Comparison of ENCODE assay signal across 15 cellular contexts in the genomic region with DNA sequence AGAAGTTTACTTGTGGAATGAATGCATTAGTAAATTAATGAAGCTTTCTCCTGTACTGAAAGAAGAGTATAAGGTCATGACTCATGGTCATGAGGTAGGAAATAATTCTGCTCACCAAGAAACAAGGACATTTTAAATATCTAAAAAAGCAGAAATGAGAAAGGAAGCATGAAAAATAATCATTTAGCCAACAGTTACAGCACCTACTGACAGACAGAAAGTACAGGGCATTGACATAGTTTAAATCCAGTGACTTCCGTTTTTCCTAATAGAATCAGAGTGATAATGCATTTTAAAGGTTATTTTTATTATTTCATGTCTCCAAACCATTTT.
DNase-seq lines count a peak whose midpoint lies in the region; ATAC-seq lines count a peak whose summit lies in the region.
"Had no signal": no experiment of that assay in that cellular context is flagged by ENCODE, and none has a peak within 500 bp of the region (broad histone marks: within the 10 kb centered on the region; RNA-seq: fewer than 3 reads in every experiment).

No MANE protein-coding gene starts in this region.

- peaks cover 0 to 20% (median 3%) of the 10 kb centered on the region in 11 experiments; a peak in 10 of 22 replicates for H3K9me3 ChIP-seq in BLaER1 treated with 17β-estradiol and CSF1 and Interleukin-3, amounts not matched to agents 10 nM and 100 nM (replicated peaks in 1 of 11)
- H3K9me3 ChIP-seq: A549, thyroid gland had no signal

- DNase-seq in NOMO-1 treated with DMSO at 0.1 percent for 48 hours (lab: John Stamatoyannopoulos, UW; ENCODE audit: unreplicated experiment) (peak; percentile 96), iris pigment epithelial cell (ENCODE audit: low read depth) (peak; percentile 9), KG1 (lab: John Stamatoyannopoulos, UW) (no peak), HuH-7.5 (ENCODE audit: low spot score) (no peak)
- no peak for DNase-seq in central memory CD4-positive, alpha-beta T cell
- DNase-seq in activated CD4-positive, CD25-positive, alpha-beta regulatory T cell (lab: John Stamatoyannopoulos, UW), result no peak
- DNase-seq: aorta, dorsolateral prefrontal cortex, foreskin fibroblast, MM.1S, NCI-H446 treated with DMSO at 0.1 percent for 48 hours, thyroid gland had no signal

- no peaks in the 10 kb centered on the region for H3K27me3 ChIP-seq in BLaER1 treated with 17β-estradiol and CSF1 and Interleukin-3, amounts not matched to agents 10 nM and 100 nM
- H3K27me3 ChIP-seq: thyroid gland had no signal

- peak overlapping the region; percentile 51 to 92 (median 77); a peak in 20 of 22 replicates for H3K4me2 ChIP-seq in BLaER1 treated with 17β-estradiol and CSF1 and Interleukin-3, amounts not matched to agents 10 nM and 100 nM
- H3K4me2 ChIP-seq: A549 had no signal

- H3K36me3 ChIP-seq in BLaER1 treated with 17β-estradiol and CSF1 and Interleukin-3, amounts not matched to agents 10 nM and 100 nM, result no peaks in the 10 kb centered on the region
- H3K36me3 ChIP-seq: thyroid gland had no signal

- H4K20me1 ChIP-seq in BLaER1 treated with 17β-estradiol and CSF1 and Interleukin-3, amounts not matched to agents 10 nM and 100 nM, result no peaks in the 10 kb centered on the region

- H3K27ac ChIP-seq in BLaER1 treated with 17β-estradiol and CSF1 and Interleukin-3, amounts not matched to agents 10 nM and 100 nM, result peak overlapping the region; percentile 92 to 100 (median 98)
- H3K27ac ChIP-seq: A549, dorsolateral prefrontal cortex, thyroid gland had no signal

- H3K4me3 ChIP-seq in BLaER1 treated with 17β-estradiol and CSF1 and Interleukin-3, amounts not matched to agents 10 nM and 100 nM, result no peak overlapping the region
- H3K4me3 ChIP-seq: A549, dorsolateral prefrontal cortex, thyroid gland had no signal

- H3K9ac ChIP-seq in BLaER1 treated with 17β-estradiol and CSF1 and Interleukin-3, amounts not matched to agents 10 nM and 100 nM, result peak overlapping the region; percentile 31 to 95 (median 84); a peak in 20 of 22 replicates

- ATAC-seq in GM21786 (IDR thresholded peaks at IDR 0.05; ENCODE audit: unreplicated experiment), result peak; percentile 35
- ATAC-seq: A549 had no signal

- peaks cover 66 to 97% (median 94%) of the 10 kb centered on the region in 10 experiments for H3K4me1 ChIP-seq in BLaER1 treated with 17β-estradiol and CSF1 and Interleukin-3, amounts not matched to agents 10 nM and 100 nM
- H3K4me1 ChIP-seq: A549, thyroid gland had no signal

Comparison
In these comparisons a context has a peak if more than half of its experiments do, and no peak if none do; other contexts are left out.
1. DNase-seq: peak in NOMO-1 treated with DMSO at 0.1 percent for 48 hours (single experiment) and iris pigment epithelial cell (single experiment); none in KG1 (single experiment), HuH-7.5 (single experiment), central memory CD4-positive, alpha-beta T cell (single experiment) and activated CD4-positive, CD25-positive, alpha-beta regulatory T cell (0 of 4).